Comparison of ENCODE assay signal across 8 cellular contexts in genomic region chr4:70735915-70736314, GRCh38. TPM values are rescaled to one million over a fixed set of nuclear protein-coding genes. Genes with fewer than 3 reads are reported as not detected.
A peak's percentile ranks its signal among the peaks of the same experiment; 100 is the strongest.
DNase-seq lines count a peak whose midpoint lies in the region; ATAC-seq, FAIRE-seq and TF ChIP-seq lines count a peak whose summit lies in the region.
"Not testable (repeated sequence)": the region's sequence is repeated elsewhere in the genome, so short reads cannot be mapped to it uniquely, and the experiment has no call there.

No MANE protein-coding gene starts in this region.

- peaks cover 50% of the 10 kb centered on the region for H3K4me1 ChIP-seq in left ventricle myocardium inferior
- peaks cover 0 to 21% (median 11%) of the 10 kb centered on the region in 3 donors for H3K4me1 ChIP-seq in pancreas

- CTCF ChIA-PET in activated CD4-positive, alpha-beta memory T cell treated with anti-CD3 and anti-CD28 coated beads for 36 hours (lab: Charles Lee): interaction anchor here (0.9 to 3.1 kb wide), 10 partner anchors 15 to 166 kb away, joined by 3 to 20 read pairs (median 6); partner anchors contain the start of genes GRSF1, MOB1B and UTP3

- intact Hi-C loops in activated CD4-positive, alpha-beta memory T cell treated with anti-CD3 and anti-CD28 coated beads for 36 hours (cut with micrococcal nuclease): loop anchor here (2.0 to 5.0 kb wide), 3 partner anchors 13 to 166 kb away; partner anchors contain the start of genes GRSF1 and MOB1B
- intact Hi-C loops in left ventricle myocardium inferior (cut with micrococcal nuclease); pancreas (cut with DNase I): not testable (repeated sequence)

- POLR2A ChIA-PET in activated CD4-positive, alpha-beta memory T cell treated with anti-CD3 and anti-CD28 coated beads for 36 hours (lab: Charles Lee): interaction anchor here (1.0 to 2.3 kb wide), 2 partner anchors 47 to 49 kb away, joined by 5 to 8 read pairs; partner anchors contain the start of gene UTP3

- not testable (repeated sequence) for H3K36me3 Mint-ChIP-seq in activated CD4-positive, alpha-beta memory T cell treated with anti-CD3 and anti-CD28 coated beads for 36 hours

- H3K4me3 ChIP-seq in AG10803 (ENCODE audit: low read length); GM12875 (ENCODE audit: low read depth, low read length); cardiac fibroblast (replicated peaks in 1 of 2; ENCODE audit: low read depth in 2 of 2, low read length in 2 of 2); left ventricle myocardium inferior; pancreas: not testable (repeated sequence)

- H3K27me3 ChIP-seq in left ventricle myocardium inferior (ENCODE audit: low read depth); pancreas: not testable (repeated sequence)

- H3K9me3 ChIP-seq in left ventricle myocardium inferior (replicated peaks); pancreas: not testable (repeated sequence)

- DNase-seq in AG10803 (ENCODE audit: low read depth): peak; percentile 73
- DNase-seq in Kasumi-1 (lab: John Stamatoyannopoulos, UW): peak; percentile 21
- peak; percentile 56 for DNase-seq in RPMI8226
- peak; percentile 51 for DNase-seq in activated CD4-positive, alpha-beta memory T cell treated with anti-CD3 and anti-CD28 coated beads for 36 hours
- peak; percentile 76 to 80 for DNase-seq in cardiac fibroblast (ENCODE audit: low read depth in 2 of 2)
- not testable (repeated sequence) for DNase-seq in left ventricle myocardium inferior, pancreas

- H3K27ac Mint-ChIP-seq in activated CD4-positive, alpha-beta memory T cell treated with anti-CD3 and anti-CD28 coated beads for 36 hours: not testable (repeated sequence)

- peak in 3 of 4 donors; percentile 41 to 65 (median 41) for ATAC-seq in pancreas

- peaks cover 32% of the 10 kb centered on the region for H3K4me1 Mint-ChIP-seq in activated CD4-positive, alpha-beta memory T cell treated with anti-CD3 and anti-CD28 coated beads for 36 hours (ENCODE audit: low read depth)

- H3K27ac ChIP-seq in left ventricle myocardium inferior (replicated peaks): peak overlapping the region; percentile 73
- H3K27ac ChIP-seq in pancreas: peak overlapping the region in 1 of 4 donors; percentile 75

- not testable (repeated sequence) for H3K36me3 ChIP-seq in left ventricle myocardium inferior, pancreas

- peak; percentile 13 for FAIRE-seq in pancreas (lab: Jason Lieb, UNC)

- not testable (repeated sequence) for H3K9me3 Mint-ChIP-seq in activated CD4-positive, alpha-beta memory T cell treated with anti-CD3 and anti-CD28 coated beads for 36 hours

- not testable (repeated sequence) for H3K27me3 Mint-ChIP-seq in activated CD4-positive, alpha-beta memory T cell treated with anti-CD3 and anti-CD28 coated beads for 36 hours

- not testable (repeated sequence) for H3K4me3 Mint-ChIP-seq in activated CD4-positive, alpha-beta memory T cell treated with anti-CD3 and anti-CD28 coated beads for 36 hours

- TF ChIP-seq CTCF in AG10803 (conservative IDR thresholded peaks at IDR 0.05; ENCODE audit: low read length): peak; percentile 22
- peak; percentile 35; the same call in 1 of the 2 replicates for TF ChIP-seq CTCF in GM12875 (IDR thresholded peaks at IDR 0.05; ENCODE audit: borderline replicate concordance, insufficient read depth, low read depth, low read length)
- TF ChIP-seq CTCF in cardiac fibroblast (IDR thresholded peaks at IDR 0.05; ENCODE audit: low read depth, low read length): peak; percentile 9
- peak; percentile 48 for TF ChIP-seq CTCF in left ventricle myocardium inferior (IDR thresholded peaks at IDR 0.05; ENCODE audit: borderline replicate concordance)
- TF ChIP-seq CTCF in pancreas (IDR thresholded peaks at IDR 0.05): peak in 1 of 4 donors; percentile 13

- WGBS in pancreas, 2 donors: 60 to 61% methylated on average over 2 of the region's 2 CpGs

RNA-seq across cellular contexts. Expression of gene RUFY3, which starts 14.2 kb away (rescaled TPM):
- 10 to 100 TPM; 15.8 to 17.2 TPM for total RNA-seq in activated CD4-positive, alpha-beta memory T cell treated with anti-CD3 and anti-CD28 coated beads for 36 hours
- total RNA-seq in left ventricle myocardium inferior (20.5 TPM), pancreas (10 to 100 TPM; 18.3 to 42.1 (median 19.8) TPM)
- polyA plus RNA-seq in pancreas: 10 to 100 TPM; 23.2 to 31.8 TPM

RNA-seq across cellular contexts. Expression of gene UTP3, which starts 47.6 kb away (rescaled TPM):
- total RNA-seq in activated CD4-positive, alpha-beta memory T cell treated with anti-CD3 and anti-CD28 coated beads for 36 hours: 10 to 100 TPM; 33.6 to 35.5 TPM
- total RNA-seq in left ventricle myocardium inferior (15.8 TPM), pancreas (10 to 100 TPM in 3 of 6 donors, 1 to 10 TPM in 3; 6.5 to 12.2 (median 9.6) TPM)
- polyA plus RNA-seq in pancreas: 10 to 100 TPM; 10.6 to 15.4 TPM
